8 cellular contexts compared by ENCODE assay signal in genomic region chrX:16870095-16870860, GRCh38. TPM values are rescaled to one million over a fixed set of nuclear protein-coding genes. Genes with fewer than 3 reads are reported as not detected.
A peak's percentile ranks its signal among the peaks of the same experiment; 100 is the strongest.
DNase-seq lines count a peak whose midpoint lies in the region; ATAC-seq and TF ChIP-seq lines count a peak whose summit lies in the region.

Gene RBBP7 (minus strand): TSS chrX:16870362. CDS start chrX:16870053, 309 bp downstream.

- H3K4me1 Mint-ChIP-seq in nephron progenitor cell: peaks cover 64% of the 10 kb centered on the region
- H3K4me1 Mint-ChIP-seq in stimulated activated naive CD8-positive, alpha-beta T cell treated with anti-CD3 and anti-CD28 coated beads, Interleukin-15, amount 100 ng/mL, for 72 hours: peaks cover 38% of the 10 kb centered on the region

- DNase-seq in EL: peak; percentile 86
- DNase-seq in H4 (ENCODE audit: low spot score): peak; percentile 81
- peak; percentile 90 for DNase-seq in M059J (ENCODE audit: low read depth)
- peak; percentile 73 to 77 for DNase-seq in SHP77 (lab: John Stamatoyannopoulos, UW)
- peak; percentile 87 for DNase-seq in activated effector memory CD4-positive, alpha-beta T cell treated with Interleukin-2 at 50 U/mL for 16 hours
- DNase-seq in fibroblast of pulmonary artery (ENCODE audit: low read depth): peak; percentile 91
- DNase-seq in nephron progenitor cell: peak; percentile 99
- DNase-seq in stimulated activated naive CD8-positive, alpha-beta T cell treated with anti-CD3 and anti-CD28 coated beads, Interleukin-15, amount 100 ng/mL, for 72 hours: peak; percentile 89 to 92

- H3K27me3 Mint-ChIP-seq in nephron progenitor cell (ENCODE audit: low read depth, poor library complexity): no peaks in the 10 kb centered on the region
- H3K27me3 Mint-ChIP-seq in stimulated activated naive CD8-positive, alpha-beta T cell treated with anti-CD3 and anti-CD28 coated beads, Interleukin-15, amount 100 ng/mL, for 72 hours: no peaks in the 10 kb centered on the region

- H3K36me3 Mint-ChIP-seq in nephron progenitor cell (ENCODE audit: low read depth): peaks cover 34% of the 10 kb centered on the region

- peak within 1 kb of the TSS; percentile 100 for H3K27ac Mint-ChIP-seq in nephron progenitor cell
- H3K27ac Mint-ChIP-seq in stimulated activated naive CD8-positive, alpha-beta T cell treated with anti-CD3 and anti-CD28 coated beads, Interleukin-15, amount 100 ng/mL, for 72 hours: peak within 1 kb of the TSS; percentile 99 to 100

- TF ChIP-seq CTCF in fibroblast of pulmonary artery (IDR thresholded peaks at IDR 0.05; ENCODE audit: low read length, missing control alignments) (no peak), nephron progenitor cell (IDR thresholded peaks at IDR 0.05) (no peak)

- peak within 1 kb of the TSS; percentile 63 for H3K4me3 ChIP-seq in fibroblast of pulmonary artery (replicated peaks; ENCODE audit: low read depth, low read length)

- H3K4me3 Mint-ChIP-seq in nephron progenitor cell: peak within 1 kb of the TSS; percentile 99
- H3K4me3 Mint-ChIP-seq in stimulated activated naive CD8-positive, alpha-beta T cell treated with anti-CD3 and anti-CD28 coated beads, Interleukin-15, amount 100 ng/mL, for 72 hours: peak within 1 kb of the TSS; percentile 98 to 100

- no peaks in the 10 kb centered on the region for H3K9me3 Mint-ChIP-seq in nephron progenitor cell
- no peaks in the 10 kb centered on the region for H3K9me3 Mint-ChIP-seq in stimulated activated naive CD8-positive, alpha-beta T cell treated with anti-CD3 and anti-CD28 coated beads, Interleukin-15, amount 100 ng/mL, for 72 hours

- peak; percentile 84 for ATAC-seq in stimulated activated naive CD8-positive, alpha-beta T cell treated with anti-CD3 and anti-CD28 coated beads, Interleukin-15, amount 100 ng/mL, for 72 hours

RNA-seq across cellular contexts. Expression of gene RBBP7, which starts in this region (rescaled TPM):
- 165 and 175 TPM in 2 replicates for total RNA-seq in H4 (2014; rRNA removed; shearing (Covaris generic))
- total RNA-seq in M059J (2014; rRNA removed; shearing (Covaris generic)): 216 and 229 TPM in 2 replicates

Comparison
In these comparisons a context has a peak if more than half of its experiments do, and no peak if none do; other contexts are left out.
1. Peak in every context shown above with its lines: DNase-seq, ATAC-seq and H3K4me3 ChIP-seq.